9 cellular contexts compared by ENCODE assay signal in the genomic region with DNA sequence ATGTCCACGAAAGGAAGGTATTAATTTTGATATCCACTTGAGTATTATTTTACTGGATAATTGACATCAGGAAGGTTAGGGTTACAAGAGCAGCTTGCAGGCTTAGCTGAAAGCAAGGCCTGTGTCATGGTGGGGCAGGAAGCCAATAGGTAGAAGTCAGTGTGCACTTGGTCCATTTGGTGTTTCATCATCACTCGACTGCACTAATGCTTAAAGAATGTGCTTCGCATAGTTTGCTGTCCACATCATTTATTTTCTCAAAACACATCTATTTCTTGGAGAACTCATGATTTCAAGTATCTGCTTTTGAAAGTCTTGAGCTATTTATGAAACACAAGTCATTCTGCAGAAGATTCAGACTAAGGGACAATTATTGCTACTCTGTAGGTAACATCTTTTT. TPM values are rescaled to one million over a fixed set of nuclear protein-coding genes. Genes with fewer than 3 reads are reported as not detected.
DNase-seq lines count a peak whose midpoint lies in the region; ATAC-seq and TF ChIP-seq lines count a peak whose summit lies in the region.
"Had no signal": no experiment of that assay in that cellular context is flagged by ENCODE, and none has a peak within 500 bp of the region (broad histone marks: within the 10 kb centered on the region; RNA-seq: fewer than 3 reads in every experiment).

No MANE protein-coding gene starts in this region.

- no peak for ATAC-seq in HG02623 (IDR thresholded peaks at IDR 0.05; ENCODE audit: unreplicated experiment)

- no peaks in the 10 kb centered on the region for H3K27me3 ChIP-seq in BE2C
- H3K27me3 ChIP-seq: BLaER1 treated with 17β-estradiol and CSF1 and Interleukin-3, amounts not matched to agents 10 nM and 100 nM had no signal

- no peak for TF ChIP-seq RAD21 in Ishikawa (IDR thresholded peaks at IDR 0.05; ENCODE audit: low read depth)

- no peak for TF ChIP-seq CTCF in choroid plexus epithelial cell (conservative IDR thresholded peaks at IDR 0.05; ENCODE audit: low read depth, low read length)
- TF ChIP-seq CTCF in lower leg skin (IDR thresholded peaks at IDR 0.05): no peak
- no peak for TF ChIP-seq CTCF in BE2C (IDR thresholded peaks at IDR 0.05; ENCODE audit: low read depth, low read length)

- intact Hi-C loops in lower leg skin (cut with DNase I; ENCODE audit: low total_unique reads): no loop called here

- peak; percentile 49 for DNase-seq in 8988T
- peak; percentile 99 for DNase-seq in choroid plexus epithelial cell (ENCODE audit: low read depth)
- DNase-seq in lower leg skin (ENCODE audit: low spot score in 2 of 2): peak; percentile 85 to 93
- no peak for DNase-seq in D341Med (ENCODE audit: low spot score)
- no peak for DNase-seq in COR-L47 (lab: John Stamatoyannopoulos, UW)
- no peak for DNase-seq in BE2C

- TF ChIP-seq POLR2A in lower leg skin (IDR thresholded peaks at IDR 0.05): no peak

- peaks cover 10% of the 10 kb centered on the region for H3K4me1 ChIP-seq in BE2C

- H3K4me3 ChIP-seq in choroid plexus epithelial cell (ENCODE audit: low read depth, low read length): no peak overlapping the region
- no peak overlapping the region for H3K4me3 ChIP-seq in lower leg skin (ENCODE audit: low read depth, poor library complexity, severe bottlenecking)
- no peak overlapping the region for H3K4me3 ChIP-seq in BE2C (ENCODE audit: low read depth, low read length)
- H3K4me3 ChIP-seq: BLaER1 treated with 17β-estradiol and CSF1 and Interleukin-3, amounts not matched to agents 10 nM and 100 nM had no signal

- TF ChIP-seq EP300 in Ishikawa (IDR thresholded peaks at IDR 0.05; ENCODE audit: borderline replicate concordance): no peak

- 58 to 64% methylated on average over 3 of the region's 3 CpGs for WGBS in lower leg skin, 2 donors

- 0 out of 2 replicates have a peak, but pooled peaks cover 3% of the 10 kb centered on the region for H3K9me3 ChIP-seq in BE2C

- H3K36me3 ChIP-seq in BE2C: no peaks in the 10 kb centered on the region
- H3K36me3 ChIP-seq: BLaER1 treated with 17β-estradiol and CSF1 and Interleukin-3, amounts not matched to agents 10 nM and 100 nM had no signal

TF ChIP-seq in Ishikawa, 13 proteins besides CTCF, POLR2A, EP300 and RAD21:
- TF ChIP-seq FOXM1 (IDR thresholded peaks at IDR 0.05; ENCODE audit: borderline replicate concordance, low read depth) (no peak), TCF12 (IDR thresholded peaks at IDR 0.05; ENCODE audit: low read depth) (peak; percentile 19; the same call in 1 of the 2 replicates), TAF1 (IDR thresholded peaks at IDR 0.05; ENCODE audit: low read depth) (no peak), MAX (IDR thresholded peaks at IDR 0.05) (no peak), NFIC (IDR thresholded peaks at IDR 0.05) (peak; percentile 34; the same call in 1 of the 2 replicates), TEAD4 (IDR thresholded peaks at IDR 0.05) (peak; percentile 87), EGR1 (IDR thresholded peaks at IDR 0.05) (no peak), ZBTB7A (IDR thresholded peaks at IDR 0.05; ENCODE audit: low read depth) (no peak), USF1 (IDR thresholded peaks at IDR 0.05) (no peak), YY1 (IDR thresholded peaks at IDR 0.05; ENCODE audit: low read depth) (no peak), CEBPB (IDR thresholded peaks at IDR 0.05) (peak; percentile 82), CREB1 (IDR thresholded peaks at IDR 0.05; ENCODE audit: low read depth) (no peak)
- TF ChIP-seq, protein P1, sequence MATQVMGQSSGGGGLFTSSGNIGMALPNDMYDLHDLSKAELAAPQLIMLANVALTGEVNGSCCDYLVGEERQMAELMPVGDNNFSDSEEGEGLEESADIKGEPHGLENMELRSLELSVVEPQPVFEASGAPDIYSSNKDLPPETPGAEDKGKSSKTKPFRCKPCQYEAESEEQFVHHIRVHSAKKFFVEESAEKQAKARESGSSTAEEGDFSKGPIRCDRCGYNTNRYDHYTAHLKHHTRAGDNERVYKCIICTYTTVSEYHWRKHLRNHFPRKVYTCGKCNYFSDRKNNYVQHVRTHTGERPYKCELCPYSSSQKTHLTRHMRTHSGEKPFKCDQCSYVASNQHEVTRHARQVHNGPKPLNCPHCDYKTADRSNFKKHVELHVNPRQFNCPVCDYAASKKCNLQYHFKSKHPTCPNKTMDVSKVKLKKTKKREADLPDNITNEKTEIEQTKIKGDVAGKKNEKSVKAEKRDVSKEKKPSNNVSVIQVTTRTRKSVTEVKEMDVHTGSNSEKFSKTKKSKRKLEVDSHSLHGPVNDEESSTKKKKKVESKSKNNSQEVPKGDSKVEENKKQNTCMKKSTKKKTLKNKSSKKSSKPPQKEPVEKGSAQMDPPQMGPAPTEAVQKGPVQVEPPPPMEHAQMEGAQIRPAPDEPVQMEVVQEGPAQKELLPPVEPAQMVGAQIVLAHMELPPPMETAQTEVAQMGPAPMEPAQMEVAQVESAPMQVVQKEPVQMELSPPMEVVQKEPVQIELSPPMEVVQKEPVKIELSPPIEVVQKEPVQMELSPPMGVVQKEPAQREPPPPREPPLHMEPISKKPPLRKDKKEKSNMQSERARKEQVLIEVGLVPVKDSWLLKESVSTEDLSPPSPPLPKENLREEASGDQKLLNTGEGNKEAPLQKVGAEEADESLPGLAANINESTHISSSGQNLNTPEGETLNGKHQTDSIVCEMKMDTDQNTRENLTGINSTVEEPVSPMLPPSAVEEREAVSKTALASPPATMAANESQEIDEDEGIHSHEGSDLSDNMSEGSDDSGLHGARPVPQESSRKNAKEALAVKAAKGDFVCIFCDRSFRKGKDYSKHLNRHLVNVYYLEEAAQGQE (IDR thresholded peaks at IDR 0.05; ENCODE audit: low read depth): no peak

RNA-seq across cellular contexts. Expression of gene GNA14, which starts 59.6 kb away (rescaled TPM):
- total RNA-seq in lower leg skin: 1 to 10 TPM in 2 of 4 donors, under 1 TPM in 2; 0.13 to 1.9 (median 1.0) TPM
- polyA plus RNA-seq in BE2C (2012; ENCODE audit: insufficient read depth, insufficient read length, low read depth): 0.29 TPM

Comparison
In these comparisons a context has a peak if more than half of its experiments do, and no peak if none do; other contexts are left out.
1. DNase-seq: peak in 8988T (single experiment), choroid plexus epithelial cell (single experiment) and lower leg skin (2 of 2); none in D341Med (single experiment), COR-L47 (single experiment) and BE2C (single experiment).